In the genomic region with DNA sequence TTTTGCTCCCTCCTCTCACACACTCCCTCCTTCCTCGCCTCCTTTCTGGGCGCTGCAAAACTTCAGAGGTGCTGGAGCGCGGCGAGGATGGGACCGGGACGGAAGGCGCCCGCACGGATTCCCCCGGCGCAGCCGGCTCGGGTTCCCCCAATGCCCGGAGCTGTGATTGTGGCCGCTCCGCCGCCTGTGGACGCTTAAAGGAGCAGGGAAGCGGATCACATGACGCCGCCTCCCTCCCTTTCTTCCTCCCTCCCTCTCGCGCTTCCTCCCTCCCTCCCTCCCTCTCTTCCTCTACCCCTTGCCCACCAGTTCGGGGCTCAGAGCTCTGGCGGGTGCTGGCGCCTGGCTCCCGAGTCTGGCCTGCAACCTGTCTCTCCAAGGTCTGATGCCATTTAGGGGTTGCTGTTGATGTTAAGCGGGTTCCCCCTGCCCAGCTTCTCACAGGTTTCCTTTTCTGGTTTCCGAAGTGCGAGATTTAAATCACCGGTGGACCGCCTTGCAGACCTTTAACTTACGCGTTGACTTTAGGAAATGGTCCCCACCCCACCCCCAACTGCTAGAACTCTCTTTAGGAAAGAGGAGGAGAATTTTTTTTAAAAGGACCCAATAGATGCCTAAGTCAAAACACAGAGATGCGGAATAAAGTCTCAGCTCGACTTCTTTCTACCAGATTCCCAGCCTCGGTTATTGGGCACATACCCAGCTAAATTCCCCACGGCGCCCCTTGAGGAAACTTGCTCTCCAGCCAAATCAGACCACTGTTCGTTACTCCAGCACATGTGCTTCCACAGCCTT, we compare ENCODE assay signal across 1 cellular context.
TF ChIP-seq lines count a peak whose summit lies in the region.

Gene WLS, minus strand, starts transcription at position 170 of the 795 bp plus-strand sequence. CDS start 224 bp downstream, outside the sequence.

TF ChIP-seq in SK-N-SH, 30 proteins besides CTCF, POLR2A, EP300 and RAD21 (continued from another document):
- TF ChIP-seq, protein P1, sequence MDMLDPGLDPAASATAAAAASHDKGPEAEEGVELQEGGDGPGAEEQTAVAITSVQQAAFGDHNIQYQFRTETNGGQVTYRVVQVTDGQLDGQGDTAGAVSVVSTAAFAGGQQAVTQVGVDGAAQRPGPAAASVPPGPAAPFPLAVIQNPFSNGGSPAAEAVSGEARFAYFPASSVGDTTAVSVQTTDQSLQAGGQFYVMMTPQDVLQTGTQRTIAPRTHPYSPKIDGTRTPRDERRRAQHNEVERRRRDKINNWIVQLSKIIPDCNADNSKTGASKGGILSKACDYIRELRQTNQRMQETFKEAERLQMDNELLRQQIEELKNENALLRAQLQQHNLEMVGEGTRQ (IDR thresholded peaks at IDR 0.05; ENCODE audit: borderline replicate concordance, low read depth, low read length): peak; percentile 39; the same call in 1 of the 2 replicates
- TF ChIP-seq RFX5 (IDR thresholded peaks at IDR 0.05; ENCODE audit: low read length) (no peak), RCOR1 (IDR thresholded peaks at IDR 0.05; ENCODE audit: low read length) (no peak), USF1 (IDR thresholded peaks at IDR 0.05; ENCODE audit: borderline replicate concordance, low read depth) (peak; percentile 89), MXI1 (IDR thresholded peaks at IDR 0.05; ENCODE audit: low read depth, low read length) (peak; percentile 43), YY1 (IDR thresholded peaks at IDR 0.05; ENCODE audit: low read depth) (0 out of 2 replicates have a peak, but pooled peaks have one; percentile 22)
- TF ChIP-seq, protein P2, sequence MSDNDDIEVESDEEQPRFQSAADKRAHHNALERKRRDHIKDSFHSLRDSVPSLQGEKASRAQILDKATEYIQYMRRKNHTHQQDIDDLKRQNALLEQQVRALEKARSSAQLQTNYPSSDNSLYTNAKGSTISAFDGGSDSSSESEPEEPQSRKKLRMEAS (IDR thresholded peaks at IDR 0.05; ENCODE audit: low read depth): peak; percentile 24
